ENCODE assay signal across 8 cellular contexts in genomic region chr2:64214281-64215115, GRCh38.
DNase-seq lines count a peak whose midpoint lies in the region; ATAC-seq and TF ChIP-seq lines count a peak whose summit lies in the region.

No MANE protein-coding gene starts in this region.

- DNase-seq in LHCN-M2 (ENCODE audit: low read depth) = peak; percentile 20
- DNase-seq in coronary artery (ENCODE audit: low spot score) = no peak
- no peak for DNase-seq in NCI-H345 treated with DMSO at 0.1 percent for 48 hours (lab: John Stamatoyannopoulos, UW; ENCODE audit: unreplicated experiment)
- no peak for DNase-seq in mesendoderm

- H3K4me3 ChIP-seq in muscle layer of colon (ENCODE audit: low read depth in 1 of 2, low read length in 2 of 2) = no peak overlapping the region
- H3K4me3 ChIP-seq in coronary artery = no peak overlapping the region
- no peak overlapping the region for H3K4me3 ChIP-seq in mesendoderm (ENCODE audit: low read length)

- no peak overlapping the region for H3K4ac ChIP-seq in mesendoderm (ENCODE audit: low read depth, low read length)

- peaks cover 7% of the 10 kb centered on the region for H3K36me3 Mint-ChIP-seq in activated naive CD8-positive, alpha-beta T cell

- no peak overlapping the region for H3K23ac ChIP-seq in mesendoderm (ENCODE audit: low read length)

- H3K4me1 Mint-ChIP-seq in activated naive CD8-positive, alpha-beta T cell (ENCODE audit: low read depth) = peaks cover 53% of the 10 kb centered on the region

- H3K79me1 ChIP-seq in mesendoderm (ENCODE audit: low read length) = no peaks in the 10 kb centered on the region

- H3K18ac ChIP-seq in mesendoderm (ENCODE audit: low read length) = no peak overlapping the region

- ATAC-seq in GM18502 (IDR thresholded peaks at IDR 0.05; ENCODE audit: poor library complexity, unreplicated experiment) (peak; percentile 66), GM21717 (IDR thresholded peaks at IDR 0.05; ENCODE audit: unreplicated experiment) (peak; percentile 60)

- H3K27me3 ChIP-seq in muscle layer of colon (ENCODE audit: control insufficient read depth in 1 of 2, insufficient read depth in 2 of 2, low read length in 2 of 2) (no peaks in the 10 kb centered on the region), mesendoderm (ENCODE audit: insufficient read depth, low read length, poor library complexity) (no peaks in the 10 kb centered on the region)

- H2AK5ac ChIP-seq in mesendoderm (ENCODE audit: low read length) = no peak overlapping the region

- H2BK5ac ChIP-seq in mesendoderm (ENCODE audit: low read length) = no peak overlapping the region

- no peak overlapping the region for H2BK15ac ChIP-seq in mesendoderm (replicated peaks; ENCODE audit: low read depth)

- no peak overlapping the region for H4K8ac ChIP-seq in mesendoderm (ENCODE audit: low read depth, low read length)

- no peak for TF ChIP-seq CTCF in coronary artery (IDR thresholded peaks at IDR 0.05)

- no peaks in the 10 kb centered on the region for H3K79me2 ChIP-seq in mesendoderm (ENCODE audit: control insufficient read depth, insufficient read depth, low read length)

- H3K36me3 ChIP-seq in muscle layer of colon (ENCODE audit: insufficient read depth, low read length) (no peaks in the 10 kb centered on the region), mesendoderm (ENCODE audit: control insufficient read depth, insufficient read depth, low read length) (no peaks in the 10 kb centered on the region)

- H3K27ac ChIP-seq in muscle layer of colon (ENCODE audit: low read depth, low read length) (peak overlapping the region; percentile 13), coronary artery (peak overlapping the region in 1 of 2 donors; percentile 65), mesendoderm (ENCODE audit: low read depth, low read length) (no peak overlapping the region)

- H4K5ac ChIP-seq in mesendoderm (ENCODE audit: low read length) = no peak overlapping the region

- H3K27ac Mint-ChIP-seq in activated naive CD8-positive, alpha-beta T cell = peak overlapping the region; percentile 96

- H3K4me3 Mint-ChIP-seq in activated naive CD8-positive, alpha-beta T cell = peak overlapping the region; percentile 77

- WGBS in mesendoderm (ENCODE audit: extremely low coverage, insufficient coverage, low lambda C conversion rate) = no CpG with 5 or more reads among the region's 5 CpGs

- H2BK120ac ChIP-seq in mesendoderm (ENCODE audit: low read depth, low read length) = no peak overlapping the region

- no peaks in the 10 kb centered on the region for H3K9me3 Mint-ChIP-seq in activated naive CD8-positive, alpha-beta T cell (ENCODE audit: low read depth)

- H3K9me3 ChIP-seq in muscle layer of colon (ENCODE audit: low read length) = no peaks in the 10 kb centered on the region

- no peak overlapping the region for H3K56ac ChIP-seq in mesendoderm (ENCODE audit: low read length)

- H3K9ac ChIP-seq in muscle layer of colon (ENCODE audit: low read length) (no peak overlapping the region), mesendoderm (ENCODE audit: low read length) (no peak overlapping the region)

- H3K27me3 Mint-ChIP-seq in activated naive CD8-positive, alpha-beta T cell = no peaks in the 10 kb centered on the region

- H3K4me2 ChIP-seq in mesendoderm (ENCODE audit: low read length) = no peak overlapping the region

- peaks cover 12% of the 10 kb centered on the region for H3K4me1 ChIP-seq in muscle layer of colon (ENCODE audit: insufficient read depth, low read length)
- no peaks in the 10 kb centered on the region for H3K4me1 ChIP-seq in mesendoderm (ENCODE audit: control insufficient read depth, low read depth, low read length)
